In the genomic region with DNA sequence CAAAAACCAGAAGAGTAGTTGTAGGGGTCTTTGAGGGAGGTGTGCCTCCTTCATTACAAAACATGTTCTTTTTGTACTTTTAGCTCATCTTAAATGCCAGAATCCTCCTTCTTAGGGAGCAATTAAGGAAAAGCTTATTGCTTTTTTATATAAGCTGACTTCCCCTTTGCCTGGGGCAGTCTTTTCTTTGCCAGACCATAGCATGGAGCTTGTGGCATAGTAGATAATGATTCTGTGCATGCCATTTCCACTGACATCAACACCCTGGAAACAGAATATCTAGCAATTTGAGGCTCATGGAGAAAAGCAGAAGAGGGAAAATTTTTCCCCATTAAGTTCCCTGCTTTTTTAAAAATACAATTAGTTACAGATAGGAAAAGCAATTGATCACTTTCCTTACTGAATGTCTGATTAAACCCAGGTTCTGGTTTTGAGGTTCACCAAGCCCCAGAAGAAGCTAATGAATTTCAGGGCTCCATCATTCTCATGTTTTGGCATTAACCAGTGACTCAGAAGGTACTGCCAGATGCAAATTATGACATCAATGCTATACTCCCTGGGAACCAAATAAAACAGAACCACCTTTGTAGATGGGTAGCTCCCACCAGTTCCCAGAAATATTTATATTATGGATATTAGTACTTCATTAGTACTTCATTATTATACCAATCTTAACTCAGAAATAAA, we compare ENCODE assay signal across 26 cellular contexts.
DNase-seq lines count a peak whose midpoint lies in the region; ATAC-seq and TF ChIP-seq lines count a peak whose summit lies in the region.
"Had no signal": no experiment of that assay in that cellular context is flagged by ENCODE, and none has a peak within 500 bp of the region (broad histone marks: within the 10 kb centered on the region; RNA-seq: fewer than 3 reads in every experiment).

No MANE protein-coding gene starts in this region.

- no peak overlapping the region for H3K23ac ChIP-seq in IMR-90 (ENCODE audit: low read depth, low read length)

- H3K4me3 ChIP-seq in IMR-90 (ENCODE audit: insufficient read depth, low read depth, low read length) (no peak overlapping the region), osteoblast (ENCODE audit: insufficient read depth, low read length) (no peak overlapping the region)
- H3K4me3 ChIP-seq: gastrocnemius medialis, hepatocyte, K562, pancreas, right atrium auricular region had no signal

- no peak for TF ChIP-seq RAD21 in IMR-90 (IDR thresholded peaks at IDR 0.05; ENCODE audit: low read length)

- no peak overlapping the region for H2BK5ac ChIP-seq in IMR-90 (ENCODE audit: low read depth, low read length, poor library complexity, severe bottlenecking)

- dilution Hi-C loops in IMR-90 (cut with HindIII; ENCODE audit: low sequenced_read_pairs, unreplicated experiment), result no loop called here

- H3K36me3 Mint-ChIP-seq in activated CD4-positive, alpha-beta T cell treated with anti-CD3 and anti-CD28 coated beads, Interleukin-2, amount 10 ng/mL, durations not matched to agents 7 days and 5 days (ENCODE audit: low read depth), result no peaks in the 10 kb centered on the region
- H3K36me3 Mint-ChIP-seq: brain; CD14-positive monocyte; natural killer cell treated with Interleukin-12 subunit alpha and Interleukin-12 subunit beta and Interleukin-15 and Interleukin-18, amount 100 ng/mL, for 72 hours; stimulated activated memory B cell treated with anti-CD40 and anti-IgM and Interleukin-4, amounts not matched to agents 10 μg/mL and 1 μg/mL and 100 μg/mL, for 72 hours had no signal

- POLR2A ChIA-PET in IMR-90 (lab: Charles Lee; ENCODE audit: unreplicated experiment) (no interaction called here), GM10248 (lab: Yijun Ruan, JAX) (no interaction called here)
- POLR2A ChIA-PET in activated CD4-positive, alpha-beta T cell treated with anti-CD3 and anti-CD28 coated beads, Interleukin-2, amount 10 ng/mL, durations not matched to agents 7 days and 5 days (lab: Charles Lee), result no interaction called here

- CTCF ChIA-PET in IMR-90 (lab: Yijun Ruan, JAX) (interaction anchor here (1.1 kb wide), 1 partner anchor 21 kb away, joined by 3 read pairs; no protein-coding TSS in a partner anchor), GM10248 (lab: Yijun Ruan, JAX) (interaction anchor here (0.8 to 0.9 kb wide), 3 partner anchors 17 to 61 kb away, joined by 3 read pairs; no protein-coding TSS in a partner anchor)
- CTCF ChIA-PET in activated CD4-positive, alpha-beta T cell treated with anti-CD3 and anti-CD28 coated beads, Interleukin-2, amount 10 ng/mL, durations not matched to agents 7 days and 5 days (lab: Charles Lee), result interaction anchor here (0.6 kb wide), 1 partner anchor 396 kb away, joined by 3 read pairs; no protein-coding TSS in a partner anchor

- TF ChIP-seq POLR2A in IMR-90 (IDR thresholded peaks at IDR 0.05; ENCODE audit: low read depth, low read length), result no peak

- H3K27ac ChIP-seq in IMR-90 (ENCODE audit: insufficient read depth, low read length), result no peak overlapping the region
- no peak overlapping the region for H3K27ac ChIP-seq in osteoblast (ENCODE audit: low read depth, low read length)
- H3K27ac ChIP-seq: hepatocyte, right atrium auricular region had no signal

- in situ Hi-C loops in IMR-90 (cut with MboI; ENCODE audit: low sequenced_read_pairs), result no loop called here

- H3K4me1 Mint-ChIP-seq in activated CD4-positive, alpha-beta T cell treated with anti-CD3 and anti-CD28 coated beads, Interleukin-2, amount 10 ng/mL, durations not matched to agents 7 days and 5 days, result no peaks in the 10 kb centered on the region
- H3K4me1 Mint-ChIP-seq: activated CD4-positive, alpha-beta memory T cell treated with anti-CD3 and anti-CD28 coated beads, Interleukin-2, amount 10 ng/mL, durations not matched to agents 7 days and 5 days had no signal

- no peak overlapping the region for H2BK120ac ChIP-seq in IMR-90 (ENCODE audit: low read depth, low read length)

- H3K36me3 ChIP-seq in IMR-90 (ENCODE audit: control insufficient read depth, insufficient read depth, low read length) (no peaks in the 10 kb centered on the region), osteoblast (ENCODE audit: insufficient read depth, low read length) (no peaks in the 10 kb centered on the region)
- H3K36me3 ChIP-seq: gastrocnemius medialis, pancreas, right atrium auricular region had no signal

- H3K4ac ChIP-seq in IMR-90 (ENCODE audit: low read depth, low read length), result no peak overlapping the region

- no peak overlapping the region for H4K8ac ChIP-seq in IMR-90 (ENCODE audit: low read depth in 2 of 2, low read length in 2 of 2)

- H2BK20ac ChIP-seq in IMR-90 (ENCODE audit: low read depth, low read length), result no peak overlapping the region

- H3K4me1 ChIP-seq in IMR-90 (ENCODE audit: control insufficient read depth, insufficient read depth, low read length), result peaks cover 11% of the 10 kb centered on the region; the same call in 1 of the 2 replicates
- H3K4me1 ChIP-seq in osteoblast (ENCODE audit: insufficient read depth, low read length), result peaks cover 18% of the 10 kb centered on the region
- H3K4me1 ChIP-seq: pancreas, right atrium auricular region had no signal

- peak; percentile 32 for DNase-seq in Daoy (ENCODE audit: low read depth)
- peak; percentile 61 for DNase-seq in IMR-90
- DNase-seq in dedifferentiated amniotic fluid mesenchymal stem cell (ENCODE audit: extremely low spot score), result peak; percentile 57
- peak; percentile 56 for DNase-seq in osteoblast (ENCODE audit: insufficient read length, low spot score, missing footprints)
- DNase-seq in activated CD4-positive, alpha-beta T cell treated with anti-CD3 and anti-CD28 coated beads, Interleukin-2, amount 10 ng/mL, durations not matched to agents 7 days and 5 days, result no peak
- no peak for DNase-seq in NCI-H526 (lab: John Stamatoyannopoulos, UW)
- DNase-seq in GM10248 (ENCODE audit: extremely low spot score), result no peak
- DNase-seq in cerebellar nuclear complex (lab: John Stamatoyannopoulos, UW), result no peak
- DNase-seq: activated B cell treated with CpG ODN at 0.5 μM for 24 hours; activated CD4-positive, alpha-beta memory T cell treated with anti-CD3 and anti-CD28 coated beads, Interleukin-2, amount 10 ng/mL, durations not matched to agents 7 days and 5 days; activated effector memory CD4-positive, alpha-beta T cell treated with Interleukin-2 at 50 U/mL for 16 hours; effector CD8-positive, alpha-beta T cell; gastrocnemius medialis; NCI-H1417 treated with DMSO at 0.1 percent for 48 hours; NCI-H524 treated with DMSO at 0.1 percent for 48 hours; pancreas; stimulated activated CD4-positive, alpha-beta T cell treated with anti-CD3 and anti-CD28 coated beads, Interleukin-4, amount 100 ng/mL, for 1 hour; T-helper 9 cell had no signal

- H4K91ac ChIP-seq in IMR-90 (ENCODE audit: insufficient read depth, low read depth, low read length), result no peak overlapping the region

- H3K27ac Mint-ChIP-seq in activated CD4-positive, alpha-beta T cell treated with anti-CD3 and anti-CD28 coated beads, Interleukin-2, amount 10 ng/mL, durations not matched to agents 7 days and 5 days, result no peak overlapping the region
- H3K27ac Mint-ChIP-seq: activated B cell treated with CpG ODN at 0.5 μM for 24 hours; activated CD4-positive, alpha-beta memory T cell treated with anti-CD3 and anti-CD28 coated beads, Interleukin-2, amount 10 ng/mL, durations not matched to agents 7 days and 5 days; CD14-positive monocyte; natural killer cell treated with Interleukin-12 subunit alpha and Interleukin-12 subunit beta and Interleukin-15 and Interleukin-18, amount 100 ng/mL, for 72 hours; stimulated activated memory B cell treated with anti-CD40 and anti-IgM and Interleukin-4, amounts not matched to agents 10 μg/mL and 1 μg/mL and 100 μg/mL, for 72 hours had no signal

- no peak overlapping the region for H2AK9ac ChIP-seq in IMR-90 (replicated peaks; ENCODE audit: low read depth, low read length, poor library complexity)

- no peak overlapping the region for H3K4me2 ChIP-seq in IMR-90 (ENCODE audit: low read depth, low read length)
- no peak overlapping the region for H3K4me2 ChIP-seq in osteoblast (ENCODE audit: insufficient read depth, low read length)
- H3K4me2 ChIP-seq: hepatocyte had no signal

- no peak overlapping the region for H4K5ac ChIP-seq in IMR-90 (ENCODE audit: low read depth, low read length)

- H3K79me2 ChIP-seq in osteoblast (ENCODE audit: insufficient read depth, low read length), result no peaks in the 10 kb centered on the region
- H3K79me2 ChIP-seq: hepatocyte had no signal

- no peak overlapping the region for H2BK15ac ChIP-seq in IMR-90 (ENCODE audit: low read depth, low read length)

- no peaks in the 10 kb centered on the region for H4K20me1 ChIP-seq in IMR-90 (ENCODE audit: insufficient read depth, low read length)
- no peaks in the 10 kb centered on the region for H4K20me1 ChIP-seq in osteoblast (ENCODE audit: insufficient read depth, low read length)

- H3K56ac ChIP-seq in IMR-90 (ENCODE audit: extremely low read depth, insufficient read depth, low read length), result no peak overlapping the region

- ATAC-seq in IMR-90 (ENCODE audit: low read depth), result no peak
- ATAC-seq: gastrocnemius medialis; HCT116; K562; natural killer cell treated with Interleukin-12 subunit alpha and Interleukin-12 subunit beta and Interleukin-15 and Interleukin-18, amount 100 ng/mL, for 72 hours; pancreas; stimulated activated memory B cell treated with anti-CD40 and anti-IgM and Interleukin-4, amounts not matched to agents 10 μg/mL and 1 μg/mL and 100 μg/mL, for 72 hours had no signal

- intact Hi-C loops in IMR-90 (cut with micrococcal nuclease), result no loop called here

- no peak overlapping the region for H3K9ac ChIP-seq in IMR-90 (ENCODE audit: low read depth, low read length)

- H3K79me1 ChIP-seq in IMR-90 (ENCODE audit: low read depth in 1 of 2, low read length in 2 of 2), result no peaks in the 10 kb centered on the region; a peak in 1 of 4 replicates

- H3K9me1 ChIP-seq in IMR-90 (ENCODE audit: insufficient read depth, low read length), result peaks cover 8% of the 10 kb centered on the region

- no peak overlapping the region for H3K4me3 Mint-ChIP-seq in activated CD4-positive, alpha-beta T cell treated with anti-CD3 and anti-CD28 coated beads, Interleukin-2, amount 10 ng/mL, durations not matched to agents 7 days and 5 days
- H3K4me3 Mint-ChIP-seq: activated B cell treated with CpG ODN at 0.5 μM for 24 hours; activated CD4-positive, alpha-beta memory T cell treated with anti-CD3 and anti-CD28 coated beads, Interleukin-2, amount 10 ng/mL, durations not matched to agents 7 days and 5 days; CD14-positive monocyte; natural killer cell treated with Interleukin-12 subunit alpha and Interleukin-12 subunit beta and Interleukin-15 and Interleukin-18, amount 100 ng/mL, for 72 hours; stimulated activated memory B cell treated with anti-CD40 and anti-IgM and Interleukin-4, amounts not matched to agents 10 μg/mL and 1 μg/mL and 100 μg/mL, for 72 hours had no signal

- peaks cover 13% of the 10 kb centered on the region for H3K27me3 Mint-ChIP-seq in activated CD4-positive, alpha-beta T cell treated with anti-CD3 and anti-CD28 coated beads, Interleukin-2, amount 10 ng/mL, durations not matched to agents 7 days and 5 days
- H3K27me3 Mint-ChIP-seq: activated B cell treated with CpG ODN at 0.5 μM for 24 hours; activated CD4-positive, alpha-beta memory T cell treated with anti-CD3 and anti-CD28 coated beads, Interleukin-2, amount 10 ng/mL, durations not matched to agents 7 days and 5 days had no signal

- H3K9me3 Mint-ChIP-seq in activated CD4-positive, alpha-beta T cell treated with anti-CD3 and anti-CD28 coated beads, Interleukin-2, amount 10 ng/mL, durations not matched to agents 7 days and 5 days, result no peaks in the 10 kb centered on the region
- H3K9me3 Mint-ChIP-seq: activated B cell treated with CpG ODN at 0.5 μM for 24 hours; activated CD4-positive, alpha-beta memory T cell treated with anti-CD3 and anti-CD28 coated beads, Interleukin-2, amount 10 ng/mL, durations not matched to agents 7 days and 5 days; brain; natural killer cell treated with Interleukin-12 subunit alpha and Interleukin-12 subunit beta and Interleukin-15 and Interleukin-18, amount 100 ng/mL, for 72 hours; stimulated activated memory B cell treated with anti-CD40 and anti-IgM and Interleukin-4, amounts not matched to agents 10 μg/mL and 1 μg/mL and 100 μg/mL, for 72 hours had no signal

- no peak overlapping the region for H3K14ac ChIP-seq in IMR-90 (replicated peaks; ENCODE audit: low read depth, low read length)

- H3K9me3 ChIP-seq in IMR-90 (ENCODE audit: control insufficient read depth, insufficient read depth, low read length) (no peaks in the 10 kb centered on the region), osteoblast (ENCODE audit: low read depth, low read length) (no peaks in the 10 kb centered on the region)
- H3K9me3 ChIP-seq: gastrocnemius medialis, pancreas, right atrium auricular region had no signal

- H2AFZ ChIP-seq in IMR-90 (replicated peaks; ENCODE audit: low read length, poor library complexity) (no peak overlapping the region), osteoblast (ENCODE audit: low read length) (no peak overlapping the region)
- H2AFZ ChIP-seq: hepatocyte had no signal

- TF ChIP-seq CTCF in IMR-90 (conservative IDR thresholded peaks at IDR 0.05; ENCODE audit: low read depth, low read length) (no peak), osteoblast (IDR thresholded peaks at IDR 0.05; ENCODE audit: extremely low read depth, low read depth, low read length) (no peak), GM10248 (IDR thresholded peaks at IDR 0.05; ENCODE audit: control extremely low read depth, extremely low read depth, low read depth, missing control alignments) (no peak)

- H3K18ac ChIP-seq in IMR-90 (ENCODE audit: low read depth, low read length), result no peak overlapping the region

- no TSS peak for BruUV-seq in IMR-90 (replicated peaks; lab: Mats Ljungman, UMichigan)

- no peaks in the 10 kb centered on the region for H3K27me3 ChIP-seq in IMR-90 (ENCODE audit: control insufficient read depth, insufficient read depth, low read length)
- H3K27me3 ChIP-seq in osteoblast (ENCODE audit: insufficient read depth, low read length), result no peaks in the 10 kb centered on the region
- H3K27me3 ChIP-seq: gastrocnemius medialis, hepatocyte, pancreas, right atrium auricular region had no signal

- no peak overlapping the region for H2AK5ac ChIP-seq in IMR-90 (ENCODE audit: low read depth, low read length)

Comparison
In these comparisons a context has a peak if more than half of its experiments do, and no peak if none do; other contexts are left out.
1. DNase-seq: peak in Daoy (single experiment), IMR-90 (single experiment), dedifferentiated amniotic fluid mesenchymal stem cell (single experiment) and osteoblast (single experiment); none in activated CD4-positive, alpha-beta T cell treated with anti-CD3 and anti-CD28 coated beads, Interleukin-2, amount 10 ng/mL, durations not matched to agents 7 days and 5 days (single experiment), NCI-H526 (0 of 2), GM10248 (single experiment) and cerebellar nuclear complex (0 of 2).